Comparison of ENCODE assay signal across 19 cellular contexts in the genomic region with DNA sequence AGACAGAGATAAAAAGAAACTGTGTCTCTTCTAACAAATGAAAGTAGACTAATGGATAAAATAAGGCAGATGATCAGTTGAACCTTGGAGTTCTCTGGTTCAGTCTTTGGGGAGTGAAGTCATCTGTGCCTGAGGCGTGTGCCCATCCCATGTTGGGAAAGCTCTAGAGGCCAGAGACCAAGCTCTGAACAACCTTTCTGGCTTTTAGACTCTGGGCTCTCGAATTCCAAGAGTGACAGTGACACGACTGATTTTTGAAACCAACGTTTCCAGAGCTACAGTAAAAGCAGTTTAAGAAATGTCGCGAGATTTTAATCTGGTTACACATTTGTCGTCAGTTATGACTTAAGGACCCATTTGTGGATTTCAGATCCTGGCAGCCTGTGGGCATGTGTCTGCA.
DNase-seq lines count a peak whose midpoint lies in the region; ATAC-seq, FAIRE-seq and TF ChIP-seq lines count a peak whose summit lies in the region.
"Had no signal": no experiment of that assay in that cellular context is flagged by ENCODE, and none has a peak within 500 bp of the region (broad histone marks: within the 10 kb centered on the region; RNA-seq: fewer than 3 reads in every experiment).

No MANE protein-coding gene starts in this region.

- dilution Hi-C loops in keratinocyte (cut with MboI; ENCODE audit: extremely low pct_ligation_motif_present, low sequenced_read_pairs), result no loop called here

- H3K4me1 ChIP-seq in keratinocyte (ENCODE audit: control insufficient read depth, extremely low read depth, insufficient read depth, low read length), result peaks cover 11% of the 10 kb centered on the region
- no peaks in the 10 kb centered on the region for H3K4me1 ChIP-seq in right atrium auricular region
- H3K4me1 ChIP-seq: BE2C had no signal

- H3K79me2 ChIP-seq in keratinocyte (ENCODE audit: control insufficient read depth, insufficient read depth, low read length), result no peaks in the 10 kb centered on the region

- H3K9me1 ChIP-seq in keratinocyte (ENCODE audit: control insufficient read depth, extremely low read depth, insufficient read depth, low read length), result no peaks in the 10 kb centered on the region

- no peak overlapping the region for H3K4me3 Mint-ChIP-seq in T-cell
- H3K4me3 Mint-ChIP-seq: CD4-positive, CD25-positive, alpha-beta regulatory T cell; CD8-positive, alpha-beta memory T cell; H9 had no signal

- H3K4me2 ChIP-seq in keratinocyte (ENCODE audit: control insufficient read depth, extremely low read depth, insufficient read depth, low read depth, low read length), result no peak overlapping the region

- TF ChIP-seq CTCF in epithelial cell of esophagus (IDR thresholded peaks at IDR 0.05; ENCODE audit: insufficient read depth, low read depth, low read length, missing control alignments), result no peak
- TF ChIP-seq CTCF in keratinocyte (optimal IDR thresholded peaks at IDR 0.05 in 1 of 3, IDR thresholded peaks at IDR 0.05 in 1 of 3, conservative IDR thresholded peaks at IDR 0.05 in 1 of 3; ENCODE audit: extremely low read depth in 1 of 3, insufficient read depth in 2 of 3, low read length in 3 of 3), result no peak
- TF ChIP-seq CTCF in right atrium auricular region (IDR thresholded peaks at IDR 0.05), result no peak

- H3K4me3 ChIP-seq in epithelial cell of esophagus (ENCODE audit: low read length) (no peak overlapping the region), keratinocyte (ENCODE audit: control insufficient read depth in 2 of 3, extremely low read depth in 1 of 3, insufficient read depth in 2 of 3, low read depth in 1 of 3, low read length in 3 of 3) (no peak overlapping the region), right atrium auricular region (no peak overlapping the region)

- no peaks in the 10 kb centered on the region for H3K36me3 Mint-ChIP-seq in T-cell
- H3K36me3 Mint-ChIP-seq: CD4-positive, CD25-positive, alpha-beta regulatory T cell; CD8-positive, alpha-beta memory T cell had no signal

- no peak for ATAC-seq in GM19455 (IDR thresholded peaks at IDR 0.05; ENCODE audit: unreplicated experiment)
- no peak for ATAC-seq in T-cell (replicated peaks in 1 of 4)

- FAIRE-seq in keratinocyte (lab: Jason Lieb, UNC), result peak; percentile 32
- FAIRE-seq: GM12892, H1, HTR-8/SVneo had no signal

- DNase-seq in epithelial cell of esophagus (ENCODE audit: low read depth) (peak; percentile 17), keratinocyte (ENCODE audit: low read depth, low spot score) (no peak), right atrium auricular region (ENCODE audit: low spot score) (no peak), T-cell (no peak)
- DNase-seq: ACHN; BE2C; C1 segment of cervical spinal cord; CD4-positive, CD25-positive, alpha-beta regulatory T cell; CD8-positive, alpha-beta memory T cell; COR-L47; DMS 273 treated with DMSO at 0.1 percent for 48 hours; GDM1; H9; IMR-90 had no signal

- H3K27me3 Mint-ChIP-seq in T-cell, result peaks cover 7 to 10% of the 10 kb centered on the region in 2 donors
- H3K27me3 Mint-ChIP-seq: CD4-positive, CD25-positive, alpha-beta regulatory T cell had no signal

- POLR2A ChIA-PET in T-cell (lab: Charles Lee), result no interaction called here

- no peak overlapping the region for H3K9ac ChIP-seq in keratinocyte (ENCODE audit: control insufficient read depth, extremely low read depth, insufficient read depth, low read length)

- H3K9me3 ChIP-seq in KOPT-K1 (ENCODE audit: insufficient read depth, low read length, poor library complexity, severe bottlenecking), result no peaks in the 10 kb centered on the region
- no peaks in the 10 kb centered on the region for H3K9me3 ChIP-seq in keratinocyte (ENCODE audit: control insufficient read depth, low read depth, low read length)
- H3K9me3 ChIP-seq in right atrium auricular region, result no peaks in the 10 kb centered on the region
- H3K9me3 ChIP-seq: BE2C had no signal

- H4K20me1 ChIP-seq in keratinocyte (ENCODE audit: control insufficient read depth, extremely low read depth, insufficient read depth, low read length), result no peaks in the 10 kb centered on the region

- H2AFZ ChIP-seq in keratinocyte (ENCODE audit: control insufficient read depth, low read length), result no peak overlapping the region

- H3K27ac Mint-ChIP-seq in T-cell, result no peak overlapping the region
- H3K27ac Mint-ChIP-seq: CD4-positive, CD25-positive, alpha-beta regulatory T cell; CD8-positive, alpha-beta memory T cell; H9 had no signal

- peak overlapping the region; percentile 3 for H3K27ac ChIP-seq in KOPT-K1 (ENCODE audit: low read depth, low read length, poor library complexity, severe bottlenecking)
- no peak overlapping the region for H3K27ac ChIP-seq in keratinocyte (ENCODE audit: control insufficient read depth, insufficient read depth, low read length)
- H3K27ac ChIP-seq in right atrium auricular region, result no peak overlapping the region

- H3K27me3 ChIP-seq in keratinocyte (ENCODE audit: control insufficient read depth, extremely low read depth, insufficient read depth, low read length) (peaks cover 5% of the 10 kb centered on the region), right atrium auricular region (no peaks in the 10 kb centered on the region)

- no peaks in the 10 kb centered on the region for H3K4me1 Mint-ChIP-seq in T-cell
- H3K4me1 Mint-ChIP-seq: CD4-positive, CD25-positive, alpha-beta regulatory T cell; CD8-positive, alpha-beta memory T cell had no signal

- H3K36me3 ChIP-seq in KOPT-K1 (ENCODE audit: insufficient read depth, low read length), result no peaks in the 10 kb centered on the region
- H3K36me3 ChIP-seq in keratinocyte (ENCODE audit: control insufficient read depth in 2 of 2, extremely low read depth in 1 of 2, insufficient read depth in 2 of 2, low read length in 2 of 2), result no peaks in the 10 kb centered on the region
- no peaks in the 10 kb centered on the region for H3K36me3 ChIP-seq in right atrium auricular region
- H3K36me3 ChIP-seq: BE2C had no signal

- CTCF ChIA-PET in T-cell (lab: Charles Lee), result no interaction called here

- no peaks in the 10 kb centered on the region for H3K9me3 Mint-ChIP-seq in T-cell
- H3K9me3 Mint-ChIP-seq: CD4-positive, CD25-positive, alpha-beta regulatory T cell; CD8-positive, alpha-beta memory T cell; H9 had no signal
